8 cellular contexts compared by ENCODE assay signal in the genomic region with DNA sequence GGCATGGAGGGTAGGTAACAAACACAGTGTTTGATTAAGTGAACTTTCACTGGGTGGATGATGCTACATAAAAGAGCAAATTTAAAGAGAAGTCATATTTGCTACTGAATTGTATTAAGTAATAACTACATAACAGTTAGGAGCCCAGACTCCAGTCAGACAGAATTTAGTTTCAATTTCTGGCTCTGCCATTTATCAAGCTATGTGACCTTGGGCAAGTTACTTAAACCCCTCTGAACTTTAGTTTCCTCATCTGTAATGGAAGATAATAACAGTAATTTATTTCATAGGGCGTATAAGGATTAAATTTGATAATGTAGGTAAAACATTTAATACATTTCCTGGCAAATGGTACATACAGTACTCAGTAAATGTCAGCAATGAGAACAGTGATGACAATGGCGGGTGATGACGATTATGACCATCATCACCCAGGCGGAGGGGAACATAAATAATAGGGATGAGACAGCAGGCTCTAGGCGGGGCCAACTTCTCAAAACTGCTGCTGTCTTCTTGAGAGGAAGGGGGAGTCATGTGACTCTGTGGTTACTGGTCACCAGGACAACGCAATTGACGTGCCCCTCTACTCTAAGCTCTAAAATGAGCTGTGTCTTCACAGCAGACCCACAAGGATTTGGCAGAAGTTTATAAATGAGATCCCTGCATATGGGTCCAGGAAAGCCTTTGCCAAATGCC. TPM values are rescaled to one million over a fixed set of nuclear protein-coding genes. Genes with fewer than 3 reads are reported as not detected.
DNase-seq lines count a peak whose midpoint lies in the region; ATAC-seq and TF ChIP-seq lines count a peak whose summit lies in the region.

No MANE protein-coding gene starts in this region.

- TF ChIP-seq CTCF in lower lobe of right lung (IDR thresholded peaks at IDR 0.05) (no peak), neural progenitor cell (IDR thresholded peaks at IDR 0.05) (no peak)

- H4K20me1 ChIP-seq in neural progenitor cell (ENCODE audit: low read depth), result no peaks in the 10 kb centered on the region

- H3K4me2 ChIP-seq in neural progenitor cell, result no peak overlapping the region

- H3K36me3 ChIP-seq in lower lobe of right lung (no peaks in the 10 kb centered on the region), neural progenitor cell (no peaks in the 10 kb centered on the region)

- H3K27ac ChIP-seq in lower lobe of right lung, result peak overlapping the region; percentile 43
- H3K27ac ChIP-seq in neural progenitor cell, result no peak overlapping the region

- H3K36me3 Mint-ChIP-seq in T-helper 17 cell (ENCODE audit: low read depth) (peaks cover 3% of the 10 kb centered on the region), neural progenitor cell (no peaks in the 10 kb centered on the region)
- peaks cover 9 to 14% of the 10 kb centered on the region in 2 donors for H3K36me3 Mint-ChIP-seq in stimulated activated naive B cell treated with anti-CD40 and anti-IgM and Interleukin-4, amounts not matched to agents 10 μg/mL and 1 μg/mL and 100 μg/mL, for 72 hours

- no peaks in the 10 kb centered on the region for H3K27me3 ChIP-seq in lower lobe of right lung (ENCODE audit: low read depth)
- H3K27me3 ChIP-seq in neural progenitor cell, result no peaks in the 10 kb centered on the region

- intact Hi-C loops in lower lobe of right lung (cut with DNase I), result no loop called here

- peaks cover 4% of the 10 kb centered on the region for H3K79me2 ChIP-seq in neural progenitor cell (ENCODE audit: low read depth)

- no peaks in the 10 kb centered on the region for H3F3A ChIP-seq in neural progenitor cell (ENCODE audit: low read depth)

- no peak overlapping the region for H3K9ac ChIP-seq in neural progenitor cell

- H3K4me1 ChIP-seq in lower lobe of right lung, result peaks cover 35% of the 10 kb centered on the region
- no peaks in the 10 kb centered on the region for H3K4me1 ChIP-seq in neural progenitor cell

- H3K4me3 Mint-ChIP-seq in T-helper 17 cell (peak overlapping the region; percentile 19), neural progenitor cell (no peak overlapping the region)
- peak overlapping the region; percentile 67 to 73 for H3K4me3 Mint-ChIP-seq in stimulated activated naive B cell treated with anti-CD40 and anti-IgM and Interleukin-4, amounts not matched to agents 10 μg/mL and 1 μg/mL and 100 μg/mL, for 72 hours

- H3K27ac Mint-ChIP-seq in T-helper 17 cell (peak overlapping the region; percentile 43), neural progenitor cell (no peak overlapping the region)
- H3K27ac Mint-ChIP-seq in stimulated activated naive B cell treated with anti-CD40 and anti-IgM and Interleukin-4, amounts not matched to agents 10 μg/mL and 1 μg/mL and 100 μg/mL, for 72 hours, result peak overlapping the region; percentile 87

- H2AFZ ChIP-seq in neural progenitor cell (replicated peaks), result no peak overlapping the region

- no peaks in the 10 kb centered on the region for H3K9me3 Mint-ChIP-seq in stimulated activated naive B cell treated with anti-CD40 and anti-IgM and Interleukin-4, amounts not matched to agents 10 μg/mL and 1 μg/mL and 100 μg/mL, for 72 hours
- H3K9me3 Mint-ChIP-seq in neural progenitor cell, result no peaks in the 10 kb centered on the region

- DNase-seq in activated gamma-delta T cell treated with Interleukin-2 at 50 U/mL for 16 hours (peak; percentile 29), activated gamma-delta T cell (lab: John Stamatoyannopoulos, UW) (no peak), T-helper 17 cell (no peak), astrocyte of the hippocampus (ENCODE audit: low read depth, low spot score) (peak; percentile 79), lower lobe of right lung (peak; percentile 75), neural progenitor cell (ENCODE audit: low spot score) (no peak)
- DNase-seq in stimulated activated naive B cell treated with anti-CD40 and anti-IgM and Interleukin-4, amounts not matched to agents 10 μg/mL and 1 μg/mL and 100 μg/mL, for 72 hours, result peak; percentile 69

- H3K4me1 Mint-ChIP-seq in T-helper 17 cell (peaks cover 17% of the 10 kb centered on the region), neural progenitor cell (peaks cover 31% of the 10 kb centered on the region)
- H3K4me1 Mint-ChIP-seq in stimulated activated naive B cell treated with anti-CD40 and anti-IgM and Interleukin-4, amounts not matched to agents 10 μg/mL and 1 μg/mL and 100 μg/mL, for 72 hours, result peaks cover 20 to 62% of the 10 kb centered on the region in 2 donors

- ATAC-seq in HG03175 (IDR thresholded peaks at IDR 0.05; ENCODE audit: unreplicated experiment) (peak; percentile 95), T-helper 17 cell (peak; percentile 93), lower lobe of right lung (peak; percentile 85 to 94)
- peak; percentile 99 for ATAC-seq in stimulated activated naive B cell treated with anti-CD40 and anti-IgM and Interleukin-4, amounts not matched to agents 10 μg/mL and 1 μg/mL and 100 μg/mL, for 72 hours (replicated peaks)

- no peak overlapping the region for H3K4me3 ChIP-seq in lower lobe of right lung
- H3K4me3 ChIP-seq in neural progenitor cell, result no peak overlapping the region

- no peaks in the 10 kb centered on the region for H3K9me3 ChIP-seq in T-helper 17 cell (ENCODE audit: control insufficient read depth, low read length, poor library complexity, severe bottlenecking)
- H3K9me3 ChIP-seq in lower lobe of right lung, result no peaks in the 10 kb centered on the region
- H3K9me3 ChIP-seq in neural progenitor cell (ENCODE audit: low read depth), result no peaks in the 10 kb centered on the region

- H3K27me3 Mint-ChIP-seq in T-helper 17 cell, result peaks cover 5% of the 10 kb centered on the region
- no peaks in the 10 kb centered on the region for H3K27me3 Mint-ChIP-seq in stimulated activated naive B cell treated with anti-CD40 and anti-IgM and Interleukin-4, amounts not matched to agents 10 μg/mL and 1 μg/mL and 100 μg/mL, for 72 hours
- no peaks in the 10 kb centered on the region for H3K27me3 Mint-ChIP-seq in neural progenitor cell (ENCODE audit: insufficient read depth, low read depth)

RNA-seq across cellular contexts. Expression of a gene that starts 15.6 kb away (rescaled TPM):
- total RNA-seq in T-helper 17 cell (1 to 10 TPM; 2.1 to 2.5 TPM), lower lobe of right lung (13.7 TPM), neural progenitor cell (ENCODE audit: low replicate concordance) (24.1 and 26.7 TPM in 2 replicates)

Comparison
In these comparisons a context has a peak if more than half of its experiments do, and no peak if none do; other contexts are left out.
1. DNase-seq: peak in activated gamma-delta T cell treated with Interleukin-2 at 50 U/mL for 16 hours (single experiment), astrocyte of the hippocampus (single experiment), lower lobe of right lung (single experiment) and stimulated activated naive B cell treated with anti-CD40 and anti-IgM and Interleukin-4, amounts not matched to agents 10 μg/mL and 1 μg/mL and 100 μg/mL, for 72 hours (single experiment); none in activated gamma-delta T cell (single experiment), T-helper 17 cell (0 of 3) and neural progenitor cell (single experiment).
2. Peak in every context shown above with its lines, with median percentiles within 50 percentile points of each other: ATAC-seq.